Comparison of ENCODE assay signal across 15 cellular contexts in the genomic region with DNA sequence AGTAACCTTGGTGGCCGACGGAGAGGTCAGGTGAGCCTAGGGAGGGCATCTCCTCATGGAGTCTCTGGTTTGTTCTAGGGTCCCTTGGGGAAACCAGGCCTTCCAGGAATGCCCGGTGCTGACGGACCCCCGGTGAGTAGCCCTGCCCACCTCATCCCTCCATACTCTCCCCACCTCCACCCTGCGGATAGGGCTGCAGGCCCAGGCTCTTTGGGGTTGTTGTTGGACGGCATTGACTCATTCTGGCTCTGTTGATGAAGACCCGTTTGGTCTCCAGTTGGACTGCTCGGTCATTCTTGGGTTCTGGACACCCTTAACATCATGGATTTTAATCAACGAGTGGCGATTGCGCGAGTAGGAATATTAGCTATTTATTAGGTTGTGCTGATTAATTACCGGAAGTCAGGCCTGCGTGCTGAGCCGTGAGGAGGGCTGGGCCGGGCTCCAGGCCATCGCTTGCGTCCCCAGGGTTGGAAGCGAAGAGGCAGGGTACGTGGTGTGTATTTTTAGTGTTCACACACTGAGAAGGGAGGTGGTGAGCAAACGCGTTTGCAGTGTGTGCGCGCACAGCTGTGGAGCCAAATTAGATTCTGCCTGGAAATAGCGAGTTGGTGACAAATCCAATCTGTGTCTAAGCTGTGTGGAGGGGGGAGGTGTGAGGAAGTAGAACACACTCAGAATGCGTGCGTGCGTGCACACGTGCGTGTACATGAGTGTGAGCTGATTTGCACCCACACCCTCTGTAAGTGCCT.
A peak's percentile ranks its signal among the peaks of the same experiment; 100 is the strongest.
DNase-seq lines count a peak whose midpoint lies in the region; ATAC-seq and TF ChIP-seq lines count a peak whose summit lies in the region.
"Had no signal": no experiment of that assay in that cellular context is flagged by ENCODE, and none has a peak within 500 bp of the region (broad histone marks: within the 10 kb centered on the region; RNA-seq: fewer than 3 reads in every experiment).

No MANE protein-coding gene starts in this region.

- H3K27me3 ChIP-seq in BLaER1 treated with 17β-estradiol and CSF1 and Interleukin-3, amounts not matched to agents 10 nM and 100 nM, result peaks cover 0 to 81% (median 0%) of the 10 kb centered on the region in 11 experiments; a peak in 4 of 22 replicates
- H3K27me3 ChIP-seq in ascending aorta (no peaks in the 10 kb centered on the region), left ventricle myocardium inferior (ENCODE audit: low read depth) (no peaks in the 10 kb centered on the region), psoas muscle (ENCODE audit: insufficient read depth in 3 of 3, low read length in 2 of 3) (peaks cover 0 to 17% (median 0%) of the 10 kb centered on the region in 3 donors)
- H3K27me3 ChIP-seq: neural progenitor cell, transverse colon had no signal

- H4K20me1 ChIP-seq in BLaER1 treated with 17β-estradiol and CSF1 and Interleukin-3, amounts not matched to agents 10 nM and 100 nM, result peaks cover 0 to 34% (median 0%) of the 10 kb centered on the region in 11 experiments; a peak in 5 of 22 replicates

- peak; percentile 28 to 79 for DNase-seq in ascending aorta (ENCODE audit: low spot score in 2 of 2)
- DNase-seq in left ventricle myocardium inferior, result peak; percentile 63
- peak; percentile 62 to 82 for DNase-seq in psoas muscle
- DNase-seq in GM19238 (ENCODE audit: insufficient read length, low spot score), result no peak
- DNase-seq in activated CD4-positive, CD25-positive, alpha-beta regulatory T cell treated with anti-CD3 and anti-CD28 coated beads, Interleukin-2, amount 50 U/mL, for 72 hours, result no peak
- no peak for DNase-seq in germinal center (ENCODE audit: low spot score)
- DNase-seq: activated CD4-positive, alpha-beta T cell treated with anti-CD3 and anti-CD28 coated beads for 4 hours; activated T-cell treated with anti-CD3 and anti-CD28 coated beads, Interleukin-2, amount 50 U/mL, for 4 hours; DMS79; effector CD4-positive, alpha-beta T cell; NCI-H1417 treated with DMSO at 0.1 percent for 48 hours; transverse colon had no signal

- H3K9ac ChIP-seq in BLaER1 treated with 17β-estradiol and CSF1 and Interleukin-3, amounts not matched to agents 10 nM and 100 nM, result peak overlapping the region in 3 of 11 experiments; percentile 2 to 60 (median 46); a peak in 5 of 22 replicates
- H3K9ac ChIP-seq: neural progenitor cell had no signal

- ATAC-seq in psoas muscle (peak in 3 of 4 donors; percentile 47 to 66 (median 48)), HG02938 (IDR thresholded peaks at IDR 0.05; ENCODE audit: unreplicated experiment) (no peak)
- ATAC-seq: activated T-cell treated with anti-CD3 and anti-CD28 coated beads, Interleukin-2, amount 50 U/mL, for 4 hours had no signal

- 70 to 77% (median 72%) methylated on average over 31 of the region's 31 CpGs for WGBS in psoas muscle, 3 donors

- TF ChIP-seq CTCF in ascending aorta (IDR thresholded peaks at IDR 0.05) (no peak), left ventricle myocardium inferior (IDR thresholded peaks at IDR 0.05; ENCODE audit: borderline replicate concordance) (no peak), psoas muscle (IDR thresholded peaks at IDR 0.05) (no peak)

- H3K4me3 ChIP-seq in BLaER1 treated with 17β-estradiol and CSF1 and Interleukin-3, amounts not matched to agents 10 nM and 100 nM, result peak overlapping the region in 1 of 10 experiments; percentile 42; a peak in 2 of 20 replicates
- H3K4me3 ChIP-seq in ascending aorta (no peak overlapping the region), left ventricle myocardium inferior (no peak overlapping the region), psoas muscle (no peak overlapping the region)
- H3K4me3 ChIP-seq: neural progenitor cell, transverse colon had no signal

- H3K36me3 ChIP-seq in BLaER1 treated with 17β-estradiol and CSF1 and Interleukin-3, amounts not matched to agents 10 nM and 100 nM, result peaks cover 0 to 14% (median 9%) of the 10 kb centered on the region in 11 experiments; a peak in 8 of 22 replicates
- H3K36me3 ChIP-seq in ascending aorta, result peaks cover 40 to 65% of the 10 kb centered on the region in 2 donors
- no peaks in the 10 kb centered on the region for H3K36me3 ChIP-seq in left ventricle myocardium inferior
- no peaks in the 10 kb centered on the region for H3K36me3 ChIP-seq in psoas muscle (ENCODE audit: insufficient read depth in 1 of 2, low read depth in 1 of 2)
- H3K36me3 ChIP-seq: neural progenitor cell, transverse colon had no signal

- peaks cover 0 to 8% (median 0%) of the 10 kb centered on the region in 11 experiments; a peak in 3 of 22 replicates for H3K9me3 ChIP-seq in BLaER1 treated with 17β-estradiol and CSF1 and Interleukin-3, amounts not matched to agents 10 nM and 100 nM (replicated peaks in 1 of 11)
- no peaks in the 10 kb centered on the region for H3K9me3 ChIP-seq in ascending aorta
- no peaks in the 10 kb centered on the region for H3K9me3 ChIP-seq in left ventricle myocardium inferior (replicated peaks)
- no peaks in the 10 kb centered on the region for H3K9me3 ChIP-seq in psoas muscle
- H3K9me3 ChIP-seq: transverse colon had no signal

- peaks cover 47 to 97% (median 92%) of the 10 kb centered on the region in 10 experiments for H3K4me1 ChIP-seq in BLaER1 treated with 17β-estradiol and CSF1 and Interleukin-3, amounts not matched to agents 10 nM and 100 nM
- H3K4me1 ChIP-seq in ascending aorta (peaks cover 0 to 3% of the 10 kb centered on the region in 2 donors), left ventricle myocardium inferior (peaks cover 39% of the 10 kb centered on the region), psoas muscle (no peaks in the 10 kb centered on the region)
- H3K4me1 ChIP-seq: neural progenitor cell, transverse colon had no signal

- peak overlapping the region in 5 of 11 experiments; percentile 38 to 81 (median 66); a peak in 9 of 22 replicates for H3K27ac ChIP-seq in BLaER1 treated with 17β-estradiol and CSF1 and Interleukin-3, amounts not matched to agents 10 nM and 100 nM
- peak overlapping the region; percentile 69 to 82 for H3K27ac ChIP-seq in ascending aorta
- H3K27ac ChIP-seq in left ventricle myocardium inferior (replicated peaks), result peak overlapping the region; percentile 50
- no peak overlapping the region for H3K27ac ChIP-seq in psoas muscle
- H3K27ac ChIP-seq: neural progenitor cell had no signal

- peak overlapping the region; percentile 67 to 99 (median 92) for H3K4me2 ChIP-seq in BLaER1 treated with 17β-estradiol and CSF1 and Interleukin-3, amounts not matched to agents 10 nM and 100 nM
- H3K4me2 ChIP-seq: neural progenitor cell had no signal

- intact Hi-C loops in ascending aorta (cut with DNase I), result no loop called here
- intact Hi-C loops in left ventricle myocardium inferior (cut with micrococcal nuclease), result no loop called here
- intact Hi-C loops in psoas muscle (cut with DNase I), result no loop called here

Comparison
In these comparisons a context has a peak if more than half of its experiments do, and no peak if none do; other contexts are left out.
1. DNase-seq: peak in ascending aorta (2 of 2), left ventricle myocardium inferior (single experiment) and psoas muscle (2 of 2); none in GM19238 (single experiment), activated CD4-positive, CD25-positive, alpha-beta regulatory T cell treated with anti-CD3 and anti-CD28 coated beads, Interleukin-2, amount 50 U/mL, for 72 hours (single experiment) and germinal center (single experiment).